ENCODE assay signal across 8 cellular contexts in the genomic region with DNA sequence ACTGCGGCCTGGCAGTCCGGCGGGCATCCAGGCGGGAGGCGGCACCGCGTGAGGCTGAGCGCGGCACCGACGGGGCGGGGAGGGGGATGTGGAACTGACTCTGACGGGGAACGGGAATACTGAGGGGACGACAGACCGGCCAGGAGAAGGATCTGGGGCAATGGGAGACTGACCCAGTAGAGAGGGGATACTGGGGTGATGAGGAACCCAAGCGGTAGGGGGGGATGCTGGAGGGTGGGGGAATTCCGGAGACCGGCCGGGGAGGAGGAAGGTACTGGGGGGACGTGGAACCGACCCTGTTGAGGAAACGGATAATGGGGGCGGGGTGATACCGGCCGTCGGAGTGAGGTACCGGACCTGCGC. TPM values are rescaled to one million over a fixed set of nuclear protein-coding genes. Genes with fewer than 3 reads are reported as not detected.
DNase-seq lines count a peak whose midpoint lies in the region; ATAC-seq and TF ChIP-seq lines count a peak whose summit lies in the region.

No MANE protein-coding gene starts in this region.

- H3K27ac ChIP-seq in tibial nerve, result peak overlapping the region; percentile 25 to 94 (median 88)

- no peaks in the 10 kb centered on the region for H3K36me3 Mint-ChIP-seq in WTC11

- H3K27me3 Mint-ChIP-seq in WTC11 (ENCODE audit: low read depth), result no peaks in the 10 kb centered on the region

- 1 to 2% methylated on average over 29 of the region's 29 CpGs for WGBS in tibial nerve, 2 donors

- POLR2A ChIA-PET in WTC11 (lab: Charles Lee), result interaction anchor here (1.2 to 1.5 kb wide), 2 partner anchors 95 to 344 kb away, joined by 4 to 8 read pairs; partner anchors contain the start of genes BICD2, CENPP and NOL8

- DNase-seq in GM03348 (ENCODE audit: low spot score), result peak; percentile 74
- peak; percentile 27 for DNase-seq in WTC11 (ENCODE audit: low spot score)
- peak; percentile 50 for DNase-seq in effector CD8-positive, alpha-beta T cell (lab: John Stamatoyannopoulos, UW)
- no peak for DNase-seq in tibial nerve (ENCODE audit: low spot score in 2 of 2)
- DNase-seq in DMS114 treated with DMSO at 0.1 percent for 48 hours (lab: John Stamatoyannopoulos, UW; ENCODE audit: unreplicated experiment), result no peak

- H3K4me3 Mint-ChIP-seq in WTC11, result peak overlapping the region; percentile 96

- H3K4me3 ChIP-seq in mucosa of stomach (ENCODE audit: low read length) (peak overlapping the region; percentile 97), tibial nerve (peak overlapping the region; percentile 62 to 96 (median 86))

- CTCF ChIA-PET in WTC11 (lab: Charles Lee), result interaction anchor here (1.1 to 1.8 kb wide), 6 partner anchors 10 to 344 kb away, joined by 4 to 8 read pairs (median 6); partner anchors contain the start of genes CENPP and NOL8

- TF ChIP-seq POLR2A in tibial nerve (IDR thresholded peaks at IDR 0.05), result no peak

- ATAC-seq in HG02678 (IDR thresholded peaks at IDR 0.05; ENCODE audit: unreplicated experiment) (peak; percentile 2), WTC11 (no peak; the same call in 1 of the 2 replicates), HG03175 (IDR thresholded peaks at IDR 0.05; ENCODE audit: unreplicated experiment) (no peak)

- no peaks in the 10 kb centered on the region for H3K9me3 Mint-ChIP-seq in WTC11

- H3K27me3 ChIP-seq in mucosa of stomach (ENCODE audit: control insufficient read depth, insufficient read depth, low read length) (no peaks in the 10 kb centered on the region), tibial nerve (no peaks in the 10 kb centered on the region)

- peak overlapping the region; percentile 83; the same call in 1 of the 2 replicates for H3K27ac Mint-ChIP-seq in WTC11

- no peak for TF ChIP-seq CTCF in WTC11 (IDR thresholded peaks at IDR 0.05)
- TF ChIP-seq CTCF in tibial nerve (IDR thresholded peaks at IDR 0.05), result no peak

- H3K4me1 Mint-ChIP-seq in WTC11, result peaks cover 17% of the 10 kb centered on the region

- H3K9ac ChIP-seq in mucosa of stomach (ENCODE audit: low read length), result peak overlapping the region; percentile 79

- TF ChIP-seq EP300 in tibial nerve (IDR thresholded peaks at IDR 0.05), result no peak

- no peaks in the 10 kb centered on the region for H3K36me3 ChIP-seq in mucosa of stomach (ENCODE audit: control insufficient read depth, insufficient read depth, low read length)
- H3K36me3 ChIP-seq in tibial nerve, result peaks cover 0 to 15% (median 0%) of the 10 kb centered on the region in 3 donors

- H3K9me3 ChIP-seq in mucosa of stomach (ENCODE audit: control insufficient read depth, low read length) (no peaks in the 10 kb centered on the region), tibial nerve (no peaks in the 10 kb centered on the region)

- H3K4me1 ChIP-seq in mucosa of stomach (ENCODE audit: control insufficient read depth, insufficient read depth, low read length) (peaks cover 11% of the 10 kb centered on the region), tibial nerve (peaks cover 0 to 50% (median 17%) of the 10 kb centered on the region in 4 donors)

TF ChIP-seq in WTC11, 78 proteins besides CTCF, POLR2A, EP300 and RAD21:
- TF ChIP-seq NR1H2 (CRISPR knock-in tag; IDR thresholded peaks at IDR 0.05) (no peak), ZNF263 (CRISPR knock-in tag; IDR thresholded peaks at IDR 0.05; ENCODE audit: low read depth) (no peak), NR3C1 (CRISPR knock-in tag; conservative IDR thresholded peaks at IDR 0.05; ENCODE audit: low read depth) (no peak), GRHL2 (CRISPR knock-in tag; IDR thresholded peaks at IDR 0.05; ENCODE audit: insufficient replicate concordance, severe bottlenecking) (no peak), SMAD4 (CRISPR knock-in tag; IDR thresholded peaks at IDR 0.05) (no peak), ELF4 (CRISPR knock-in tag; IDR thresholded peaks at IDR 0.05; ENCODE audit: low read depth) (no peak), ZNF232 (CRISPR knock-in tag; IDR thresholded peaks at IDR 0.05) (no peak), ZNF219 (CRISPR knock-in tag; IDR thresholded peaks at IDR 0.05; ENCODE audit: borderline replicate concordance) (no peak)
- TF ChIP-seq, protein P1, sequence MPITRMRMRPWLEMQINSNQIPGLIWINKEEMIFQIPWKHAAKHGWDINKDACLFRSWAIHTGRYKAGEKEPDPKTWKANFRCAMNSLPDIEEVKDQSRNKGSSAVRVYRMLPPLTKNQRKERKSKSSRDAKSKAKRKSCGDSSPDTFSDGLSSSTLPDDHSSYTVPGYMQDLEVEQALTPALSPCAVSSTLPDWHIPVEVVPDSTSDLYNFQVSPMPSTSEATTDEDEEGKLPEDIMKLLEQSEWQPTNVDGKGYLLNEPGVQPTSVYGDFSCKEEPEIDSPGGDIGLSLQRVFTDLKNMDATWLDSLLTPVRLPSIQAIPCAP (CRISPR knock-in tag; IDR thresholded peaks at IDR 0.05), result no peak
- TF ChIP-seq, protein P2, sequence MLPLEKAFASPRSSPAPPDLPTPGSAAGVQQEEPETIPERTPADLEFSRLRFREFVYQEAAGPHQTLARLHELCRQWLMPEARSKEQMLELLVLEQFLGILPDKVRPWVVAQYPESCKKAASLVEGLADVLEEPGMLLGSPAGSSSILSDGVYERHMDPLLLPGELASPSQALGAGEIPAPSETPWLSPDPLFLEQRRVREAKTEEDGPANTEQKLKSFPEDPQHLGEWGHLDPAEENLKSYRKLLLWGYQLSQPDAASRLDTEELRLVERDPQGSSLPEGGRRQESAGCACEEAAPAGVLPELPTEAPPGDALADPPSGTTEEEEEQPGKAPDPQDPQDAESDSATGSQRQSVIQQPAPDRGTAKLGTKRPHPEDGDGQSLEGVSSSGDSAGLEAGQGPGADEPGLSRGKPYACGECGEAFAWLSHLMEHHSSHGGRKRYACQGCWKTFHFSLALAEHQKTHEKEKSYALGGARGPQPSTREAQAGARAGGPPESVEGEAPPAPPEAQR (CRISPR knock-in tag; IDR thresholded peaks at IDR 0.05), result no peak

RNA-seq across cellular contexts. Expression of gene IPPK, which starts 0.4 kb away (rescaled TPM):
- total RNA-seq in WTC11 (2021) (8.1 to 9.4 TPM (median 8.6 TPM) in 3 replicates), tibial nerve (10 to 100 TPM in 2 of 4 donors, 1 to 10 TPM in 2; 8.0 to 18.8 (median 11.0) TPM)

Comparison
In these comparisons a context has a peak if more than half of its experiments do, and no peak if none do; other contexts are left out.
1. DNase-seq: peak in GM03348 (single experiment), WTC11 (single experiment) and effector CD8-positive, alpha-beta T cell (single experiment); none in tibial nerve (0 of 2) and DMS114 treated with DMSO at 0.1 percent for 48 hours (single experiment).